24 cellular contexts compared by ENCODE assay signal in the genomic region with DNA sequence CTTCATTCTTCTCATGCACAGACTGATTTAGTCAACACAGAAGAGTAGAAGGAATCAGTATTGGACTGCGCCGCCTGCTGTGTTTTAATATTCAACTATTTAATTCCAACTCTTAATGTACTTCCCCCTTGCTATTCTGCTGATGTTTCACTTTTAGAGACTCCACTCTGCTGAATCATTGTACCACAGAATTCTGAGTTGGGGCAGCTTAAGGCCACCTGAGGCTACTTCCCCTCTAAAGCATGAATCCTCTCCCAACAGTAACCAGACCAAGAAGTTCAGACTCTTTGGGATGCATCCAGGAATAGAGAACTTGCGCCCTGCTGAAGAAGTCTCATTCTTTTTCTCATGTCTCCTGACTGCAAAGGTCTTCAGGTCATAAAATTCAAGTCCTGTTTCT.
A peak's percentile ranks its signal among the peaks of the same experiment; 100 is the strongest.
DNase-seq lines count a peak whose midpoint lies in the region; ATAC-seq and TF ChIP-seq lines count a peak whose summit lies in the region.
"Had no signal": no experiment of that assay in that cellular context is flagged by ENCODE, and none has a peak within 500 bp of the region (broad histone marks: within the 10 kb centered on the region; RNA-seq: fewer than 3 reads in every experiment).

No MANE protein-coding gene starts in this region.

- TF ChIP-seq CTCF in DND-41 (IDR thresholded peaks at IDR 0.05; ENCODE audit: borderline replicate concordance, extremely low read depth, low read length, poor library complexity, severe bottlenecking): no peak
- no peak for TF ChIP-seq CTCF in OCI-LY3 (IDR thresholded peaks at IDR 0.05; ENCODE audit: low read depth, low read length)
- no peak for TF ChIP-seq CTCF in choroid plexus epithelial cell (conservative IDR thresholded peaks at IDR 0.05; ENCODE audit: low read depth, low read length)
- TF ChIP-seq CTCF in MM.1S (IDR thresholded peaks at IDR 0.05; ENCODE audit: low read length): no peak

- no peaks in the 10 kb centered on the region for H3K27me3 ChIP-seq in DND-41 (ENCODE audit: insufficient read depth, low read length, poor library complexity)
- no peaks in the 10 kb centered on the region for H3K27me3 ChIP-seq in OCI-LY3 (ENCODE audit: low read depth, low read length)
- H3K27me3 ChIP-seq in MM.1S (replicated peaks; ENCODE audit: insufficient read depth, low read length): no peaks in the 10 kb centered on the region
- H3K27me3 ChIP-seq: ascending aorta, ovary, uterus had no signal

- no peak overlapping the region for H2AFZ ChIP-seq in DND-41 (ENCODE audit: low read depth, low read length)
- 0 out of 2 replicates have a peak overlapping the region, but pooled peaks have one; percentile 0 for H2AFZ ChIP-seq in OCI-LY3 (ENCODE audit: low read depth, low read length)
- no peak overlapping the region for H2AFZ ChIP-seq in MM.1S (ENCODE audit: low read length)
- H2AFZ ChIP-seq: GM23248 had no signal

- no peaks in the 10 kb centered on the region for H3K9me3 ChIP-seq in DND-41 (ENCODE audit: insufficient read depth, low read length, severe bottlenecking)
- no peaks in the 10 kb centered on the region for H3K9me3 ChIP-seq in OCI-LY3 (ENCODE audit: insufficient read depth, low read length)
- no peaks in the 10 kb centered on the region for H3K9me3 ChIP-seq in MM.1S (replicated peaks; ENCODE audit: insufficient read depth, low read length)
- H3K9me3 ChIP-seq: ascending aorta, ovary, uterus had no signal

- no peaks in the 10 kb centered on the region for H3K79me2 ChIP-seq in DND-41 (ENCODE audit: insufficient read depth, low read length)
- no peaks in the 10 kb centered on the region for H3K79me2 ChIP-seq in OCI-LY3 (ENCODE audit: low read length)
- peaks cover 12% of the 10 kb centered on the region for H3K79me2 ChIP-seq in MM.1S (ENCODE audit: low read length)

- H3K9ac ChIP-seq in DND-41 (ENCODE audit: low read depth, low read length) (no peak overlapping the region), OCI-LY3 (ENCODE audit: low read length) (no peak overlapping the region), MM.1S (ENCODE audit: low read length) (no peak overlapping the region)
- H3K9ac ChIP-seq: GM23248, KMS-11 had no signal

- H3F3A ChIP-seq in MM.1S (ENCODE audit: insufficient read depth, low read length): no peaks in the 10 kb centered on the region

- ATAC-seq in DND-41 (ENCODE audit: insufficient read depth, low read depth) (no peak), GM18505 (IDR thresholded peaks at IDR 0.05; ENCODE audit: unreplicated experiment) (no peak)
- ATAC-seq: stimulated activated memory B cell treated with anti-CD40 and anti-IgM and Interleukin-4, amounts not matched to agents 10 μg/mL and 1 μg/mL and 100 μg/mL, for 72 hours had no signal

- H3K4me2 ChIP-seq in DND-41 (ENCODE audit: insufficient read depth, low read length): no peak overlapping the region
- peak overlapping the region; percentile 4; the same call in 1 of the 2 replicates for H3K4me2 ChIP-seq in OCI-LY3 (ENCODE audit: low read length)
- no peak overlapping the region for H3K4me2 ChIP-seq in MM.1S (ENCODE audit: low read depth, low read length)
- H3K4me2 ChIP-seq: KMS-11 had no signal

- H3K9me2 ChIP-seq in MM.1S (replicated peaks; ENCODE audit: insufficient read depth, low read length): no peaks in the 10 kb centered on the region

- peaks cover 46% of the 10 kb centered on the region for H3K4me1 ChIP-seq in DND-41 (ENCODE audit: insufficient read depth, low read length)
- H3K4me1 ChIP-seq in OCI-LY3 (ENCODE audit: low read length): peaks cover 36% of the 10 kb centered on the region
- H3K4me1 ChIP-seq in MM.1S (ENCODE audit: low read length): peaks cover 14% of the 10 kb centered on the region
- H3K4me1 ChIP-seq: ascending aorta, uterus had no signal

- H3K36me3 ChIP-seq in DND-41 (ENCODE audit: insufficient read depth, low read length) (no peaks in the 10 kb centered on the region), OCI-LY3 (replicated peaks; ENCODE audit: low read depth, low read length) (no peaks in the 10 kb centered on the region), MM.1S (replicated peaks; ENCODE audit: insufficient read depth, low read length) (no peaks in the 10 kb centered on the region)
- H3K36me3 ChIP-seq: ascending aorta, ovary, uterus had no signal

- H4K20me1 ChIP-seq in DND-41 (ENCODE audit: insufficient read depth, low read length) (no peaks in the 10 kb centered on the region), OCI-LY3 (ENCODE audit: insufficient read depth, low read length) (no peaks in the 10 kb centered on the region), MM.1S (ENCODE audit: insufficient read depth, low read length) (no peaks in the 10 kb centered on the region)

- DNase-seq in DND-41 (no peak), choroid plexus epithelial cell (ENCODE audit: low read depth) (peak; percentile 55), renal cortical epithelial cell (ENCODE audit: low read depth) (peak; percentile 48), DMS114 treated with DMSO at 0.1 percent for 48 hours (lab: John Stamatoyannopoulos, UW; ENCODE audit: unreplicated experiment) (no peak), MM.1S (no peak)
- DNase-seq: activated CD4-positive, alpha-beta T cell treated with anti-CD3 and anti-CD28 coated beads, Interleukin-2, amount 50 U/mL, for 48 hours; activated CD8-positive, alpha-beta memory T cell treated with anti-CD3 and anti-CD28 coated beads, Interleukin-2, amount 50 U/mL, for 48 hours; CD4-positive, CD25-positive, alpha-beta regulatory T cell; cerebellar nuclear complex; GM23248; left cardiac atrium; mesenchymal stem cell; NCI-H1092; NCI-H1930; NCI-H69; ovary; stimulated activated CD4-positive, alpha-beta T cell treated with anti-CD3 and anti-CD28 coated beads, Interleukin-4, amount 100 ng/mL, for 1 hour; T1000; uterus had no signal

- no peak overlapping the region for H3K4me3 ChIP-seq in DND-41 (ENCODE audit: low read depth in 1 of 2, low read length in 2 of 2)
- no peak overlapping the region for H3K4me3 ChIP-seq in OCI-LY3 (ENCODE audit: low read length)
- no peak overlapping the region for H3K4me3 ChIP-seq in choroid plexus epithelial cell (ENCODE audit: low read depth, low read length)
- H3K4me3 ChIP-seq in MM.1S (ENCODE audit: low read length): no peak overlapping the region
- H3K4me3 ChIP-seq: ascending aorta, GM23248, ovary, uterus had no signal

- no peak for TF ChIP-seq POLR2A in GM18505 (IDR thresholded peaks at IDR 0.05; ENCODE audit: borderline replicate concordance, extremely low read depth, insufficient read depth, insufficient read length)

- H3K27ac ChIP-seq in DND-41 (ENCODE audit: low read length): 0 out of 2 replicates have a peak overlapping the region, but pooled peaks have one; percentile 6
- peak overlapping the region; percentile 7; the same call in 1 of the 2 replicates for H3K27ac ChIP-seq in OCI-LY3 (ENCODE audit: low read length)
- H3K27ac ChIP-seq in MM.1S (ENCODE audit: low read length): no peak overlapping the region
- H3K27ac ChIP-seq: ascending aorta, GM23248, KMS-11, ovary, uterus had no signal

Comparison
In these comparisons a context has a peak if more than half of its experiments do, and no peak if none do; other contexts are left out.
1. DNase-seq: peak in choroid plexus epithelial cell (single experiment) and renal cortical epithelial cell (single experiment); none in DND-41 (single experiment), DMS114 treated with DMSO at 0.1 percent for 48 hours (single experiment) and MM.1S (single experiment).